1 cellular context compared by ENCODE assay signal in the genomic region with DNA sequence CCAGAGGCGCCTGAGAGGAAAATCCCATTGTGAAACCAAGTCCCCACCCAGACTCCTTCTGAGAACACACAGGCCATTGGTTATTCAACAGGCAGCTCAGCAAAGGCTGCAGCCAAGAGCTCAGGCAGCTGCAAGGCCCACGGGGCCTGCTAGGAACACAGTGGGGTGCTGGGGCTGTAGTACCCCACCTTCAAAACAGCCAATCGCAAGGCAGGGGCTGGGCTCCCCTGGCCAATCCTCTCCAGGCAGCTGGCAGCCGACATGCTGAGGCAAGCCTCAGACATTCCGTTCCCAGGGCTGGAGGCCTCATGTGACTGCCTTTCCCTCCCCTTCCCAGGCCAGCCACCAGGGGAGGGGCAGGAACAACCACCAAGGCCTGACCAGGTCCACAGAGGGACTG.
TF ChIP-seq lines count a peak whose summit lies in the region.

No MANE protein-coding gene starts in this region.

TF ChIP-seq in WTC11, 78 proteins besides CTCF, POLR2A, EP300 and RAD21 (continued from another document):
- TF ChIP-seq MYBL2 (CRISPR knock-in tag; IDR thresholded peaks at IDR 0.05) (no peak), JAZF1 (CRISPR knock-in tag; IDR thresholded peaks at IDR 0.05) (no peak)
